ENCODE assay signal across 14 cellular contexts in genomic region chr7:646951-647350, GRCh38.
DNase-seq lines count a peak whose midpoint lies in the region; ATAC-seq and TF ChIP-seq lines count a peak whose summit lies in the region.
"Had no signal": no experiment of that assay in that cellular context is flagged by ENCODE, and none has a peak within 500 bp of the region (broad histone marks: within the 10 kb centered on the region; RNA-seq: fewer than 3 reads in every experiment).

No MANE protein-coding gene starts in this region.

- H3K36me3 Mint-ChIP-seq in Caco-2 (ENCODE audit: insufficient read depth, unreplicated experiment): peaks cover 6% of the 10 kb centered on the region

- no peaks in the 10 kb centered on the region for H3K27me3 Mint-ChIP-seq in Caco-2 (ENCODE audit: insufficient read depth, unreplicated experiment)
- H3K27me3 Mint-ChIP-seq in stimulated activated naive CD8-positive, alpha-beta T cell treated with anti-CD3 and anti-CD28 coated beads, Interleukin-15, amount 100 ng/mL, for 72 hours: no peaks in the 10 kb centered on the region
- H3K27me3 Mint-ChIP-seq: B cell; CD4-positive, alpha-beta T cell had no signal

- H3K4me1 ChIP-seq in Caco-2: no peaks in the 10 kb centered on the region
- no peaks in the 10 kb centered on the region for H3K4me1 ChIP-seq in RWPE2 (ENCODE audit: insufficient read depth, poor library complexity, severe bottlenecking)
- H3K4me1 ChIP-seq in lower lobe of right lung: no peaks in the 10 kb centered on the region
- no peaks in the 10 kb centered on the region for H3K4me1 ChIP-seq in tibial nerve

- TF ChIP-seq CTCF in Caco-2 (IDR thresholded peaks at IDR 0.05; ENCODE audit: insufficient read depth in 1 of 2, low read depth in 1 of 2, low read length in 1 of 2, severe bottlenecking in 1 of 2, unreplicated experiment in 1 of 2) (no peak), RWPE2 (IDR thresholded peaks at IDR 0.05; ENCODE audit: poor library complexity, severe bottlenecking) (no peak), lower lobe of right lung (IDR thresholded peaks at IDR 0.05) (no peak), tibial nerve (IDR thresholded peaks at IDR 0.05) (no peak)

- no peak for DNase-seq in Caco-2
- peak; percentile 46 for DNase-seq in RWPE2 (ENCODE audit: low spot score)
- peak; percentile 34 for DNase-seq in lower lobe of right lung
- DNase-seq in posterior vena cava (ENCODE audit: low spot score): peak; percentile 48
- DNase-seq in tibial nerve (ENCODE audit: low spot score in 2 of 2): no peak
- DNase-seq in stimulated activated naive CD8-positive, alpha-beta T cell treated with anti-CD3 and anti-CD28 coated beads, Interleukin-15, amount 100 ng/mL, for 72 hours: no peak
- DNase-seq: C1 segment of cervical spinal cord; CD4-positive, alpha-beta T cell; DMS153; EL; HCEC 1CT; HFFc6 had no signal

- H3K4me3 Mint-ChIP-seq in Caco-2 (ENCODE audit: unreplicated experiment): no peak overlapping the region
- H3K4me3 Mint-ChIP-seq in stimulated activated naive CD8-positive, alpha-beta T cell treated with anti-CD3 and anti-CD28 coated beads, Interleukin-15, amount 100 ng/mL, for 72 hours: no peak overlapping the region
- H3K4me3 Mint-ChIP-seq: B cell; CD4-positive, alpha-beta T cell; HFFc6 had no signal

- TF ChIP-seq POLR2A in tibial nerve (IDR thresholded peaks at IDR 0.05): no peak

- TF ChIP-seq EP300 in tibial nerve (IDR thresholded peaks at IDR 0.05): no peak

- H3K9me3 Mint-ChIP-seq in Caco-2 (ENCODE audit: unreplicated experiment): no peaks in the 10 kb centered on the region
- no peaks in the 10 kb centered on the region for H3K9me3 Mint-ChIP-seq in stimulated activated naive CD8-positive, alpha-beta T cell treated with anti-CD3 and anti-CD28 coated beads, Interleukin-15, amount 100 ng/mL, for 72 hours
- H3K9me3 Mint-ChIP-seq: CD4-positive, alpha-beta T cell had no signal

- BruUV-seq in Caco-2 (replicated peaks; lab: Mats Ljungman, UMichigan): no TSS peak

- H3K4me3 ChIP-seq in Caco-2 (ENCODE audit: low read depth, low read length) (no peak overlapping the region), RWPE2 (ENCODE audit: severe bottlenecking) (no peak overlapping the region), lower lobe of right lung (no peak overlapping the region), tibial nerve (no peak overlapping the region)

- H3K27me3 ChIP-seq in Caco-2 (replicated peaks; ENCODE audit: control insufficient read depth, insufficient read depth, low read length) (no peaks in the 10 kb centered on the region), RWPE2 (ENCODE audit: insufficient read depth, poor library complexity, severe bottlenecking) (no peaks in the 10 kb centered on the region), lower lobe of right lung (ENCODE audit: low read depth) (no peaks in the 10 kb centered on the region), tibial nerve (no peaks in the 10 kb centered on the region)

- no peaks in the 10 kb centered on the region for H3K4me1 Mint-ChIP-seq in Caco-2 (ENCODE audit: low read depth, unreplicated experiment)
- H3K4me1 Mint-ChIP-seq in stimulated activated naive CD8-positive, alpha-beta T cell treated with anti-CD3 and anti-CD28 coated beads, Interleukin-15, amount 100 ng/mL, for 72 hours: no peaks in the 10 kb centered on the region
- H3K4me1 Mint-ChIP-seq: B cell had no signal

- intact Hi-C loops in Caco-2 (cut with micrococcal nuclease; ENCODE audit: unreplicated experiment): no loop called here
- intact Hi-C loops in lower lobe of right lung (cut with DNase I): no loop called here
- intact Hi-C loops in posterior vena cava (cut with DNase I): no loop called here

- H3K9me3 ChIP-seq in Caco-2: peaks cover 6% of the 10 kb centered on the region; the same call in 1 of the 2 replicates
- H3K9me3 ChIP-seq in RWPE2 (ENCODE audit: severe bottlenecking): no peaks in the 10 kb centered on the region
- peaks cover 5% of the 10 kb centered on the region for H3K9me3 ChIP-seq in lower lobe of right lung
- peaks cover 0 to 9% (median 0%) of the 10 kb centered on the region in 4 donors for H3K9me3 ChIP-seq in tibial nerve

- no peak overlapping the region for H3K27ac ChIP-seq in RWPE2 (ENCODE audit: poor library complexity, severe bottlenecking)
- H3K27ac ChIP-seq in lower lobe of right lung: no peak overlapping the region
- H3K27ac ChIP-seq in tibial nerve: no peak overlapping the region

- H3K36me3 ChIP-seq in Caco-2 (ENCODE audit: control insufficient read depth, insufficient read depth, low read length) (no peaks in the 10 kb centered on the region; the same call in 1 of the 2 replicates), RWPE2 (ENCODE audit: low read depth) (no peaks in the 10 kb centered on the region), lower lobe of right lung (no peaks in the 10 kb centered on the region), tibial nerve (no peaks in the 10 kb centered on the region)

- 89 to 98% methylated on average over 11 of the region's 11 CpGs for WGBS in tibial nerve, 2 donors

- ATAC-seq in RWPE2 (ENCODE audit: low read depth): no peak
- no peak for ATAC-seq in lower lobe of right lung
- no peak for ATAC-seq in stimulated activated naive CD8-positive, alpha-beta T cell treated with anti-CD3 and anti-CD28 coated beads, Interleukin-15, amount 100 ng/mL, for 72 hours
- ATAC-seq in HG02840 (IDR thresholded peaks at IDR 0.05; ENCODE audit: low FRiP score, unreplicated experiment): no peak

- CTCF ChIA-PET in Caco-2 (lab: Charles Lee): no interaction called here

- H3K27ac Mint-ChIP-seq in Caco-2 (ENCODE audit: unreplicated experiment): peak overlapping the region; percentile 38
- peak overlapping the region in 1 of 2 donors; percentile 35 for H3K27ac Mint-ChIP-seq in stimulated activated naive CD8-positive, alpha-beta T cell treated with anti-CD3 and anti-CD28 coated beads, Interleukin-15, amount 100 ng/mL, for 72 hours
- H3K27ac Mint-ChIP-seq: B cell; CD4-positive, alpha-beta T cell; HFFc6 had no signal

- POLR2A ChIA-PET in Caco-2 (lab: Charles Lee): no interaction called here

Comparison
In these comparisons a context has a peak if more than half of its experiments do, and no peak if none do; other contexts are left out.
1. DNase-seq: peak in RWPE2 (single experiment), lower lobe of right lung (single experiment) and posterior vena cava (single experiment); none in Caco-2 (0 of 2), tibial nerve (0 of 2) and stimulated activated naive CD8-positive, alpha-beta T cell treated with anti-CD3 and anti-CD28 coated beads, Interleukin-15, amount 100 ng/mL, for 72 hours (0 of 2).